ENCODE assay signal across 21 cellular contexts in the genomic region with DNA sequence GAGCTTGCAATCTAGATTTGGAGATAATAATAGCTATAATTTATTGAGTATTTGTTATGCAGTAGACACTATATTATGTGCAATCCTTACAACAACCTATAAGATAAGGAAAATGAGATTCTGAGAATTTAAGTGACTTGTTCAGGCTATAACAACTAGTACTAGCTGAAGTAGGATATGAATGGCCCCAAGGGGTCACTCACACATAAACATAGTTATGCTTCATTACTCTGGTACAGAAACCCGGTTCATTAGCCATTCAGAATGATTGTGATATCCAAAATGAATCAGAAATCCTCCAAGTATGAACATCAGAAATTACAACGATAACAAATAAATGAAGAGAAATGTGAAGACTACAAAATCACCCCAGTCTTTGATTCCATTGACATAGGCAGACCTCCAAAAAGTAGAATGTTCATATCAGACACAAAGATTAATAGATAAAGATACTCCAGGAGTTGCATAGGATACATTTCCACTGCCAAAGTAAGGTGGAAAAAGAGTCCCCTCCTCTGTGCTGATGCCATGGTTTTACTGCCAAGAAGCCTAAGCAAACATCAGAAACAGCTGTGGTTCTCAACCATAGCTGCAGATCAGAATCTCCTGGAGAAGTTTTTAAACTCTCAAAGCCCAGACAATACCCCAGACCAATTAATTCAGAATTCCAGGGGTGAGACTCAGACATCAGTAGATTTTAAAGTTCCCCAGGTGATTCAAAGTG. TPM values are rescaled to one million over a fixed set of nuclear protein-coding genes. Genes with fewer than 3 reads are reported as not detected.
DNase-seq lines count a peak whose midpoint lies in the region; ATAC-seq lines count a peak whose summit lies in the region.
"Had no signal": no experiment of that assay in that cellular context is flagged by ENCODE, and none has a peak within 500 bp of the region (broad histone marks: within the 10 kb centered on the region; RNA-seq: fewer than 3 reads in every experiment).

No MANE protein-coding gene starts in this region.

- no peak overlapping the region for H3K4me3 ChIP-seq in SJSA1
- H3K4me3 ChIP-seq in skeletal muscle satellite cell (ENCODE audit: low read length) = peak overlapping the region; percentile 10
- H3K4me3 ChIP-seq: skin epidermis, stomach had no signal

- ATAC-seq in HG03378 (IDR thresholded peaks at IDR 0.05; ENCODE audit: unreplicated experiment) = no peak
- ATAC-seq: activated CD4-positive, alpha-beta T cell treated with anti-CD3 and anti-CD28 coated beads for 36 hours; activated naive CD8-positive, alpha-beta T cell treated with anti-CD3 and anti-CD28 coated beads, Interleukin-2, amount 50 U/mL, for 24 hours; natural killer cell treated with Interleukin-12 subunit alpha and Interleukin-12 subunit beta and Interleukin-15 and Interleukin-18, amount 100 ng/mL, for 72 hours; T-cell had no signal

- no peak overlapping the region for H3K4me2 ChIP-seq in skeletal muscle satellite cell (ENCODE audit: low read length)

- H3K27ac ChIP-seq in SJSA1 = peak overlapping the region; percentile 22
- H3K27ac ChIP-seq: 22Rv1, HL-60, skin epidermis, stomach had no signal

- no peaks in the 10 kb centered on the region for H3K9me3 ChIP-seq in SJSA1 (replicated peaks)
- H3K9me3 ChIP-seq in skeletal muscle satellite cell (replicated peaks; ENCODE audit: low read length) = no peaks in the 10 kb centered on the region
- H3K9me3 ChIP-seq: stomach had no signal

- H3K9ac ChIP-seq in skeletal muscle satellite cell (ENCODE audit: low read depth, low read length) = peak overlapping the region; percentile 71

- peaks cover 61% of the 10 kb centered on the region for H3K4me1 ChIP-seq in SJSA1 (replicated peaks)
- peaks cover 92% of the 10 kb centered on the region for H3K4me1 ChIP-seq in skeletal muscle satellite cell (ENCODE audit: control insufficient read depth, insufficient read depth, low read length)

- H3K36me3 ChIP-seq in SJSA1 = no peaks in the 10 kb centered on the region
- H3K36me3 ChIP-seq in skeletal muscle satellite cell (ENCODE audit: insufficient read depth, low read length) = no peaks in the 10 kb centered on the region
- H3K36me3 ChIP-seq: stomach had no signal

- peak; percentile 7 for DNase-seq in NCI-H1105 treated with DMSO at 0.1 percent for 48 hours (lab: John Stamatoyannopoulos, UW)
- DNase-seq in NCI-H1105 (lab: John Stamatoyannopoulos, UW) = no peak
- no peak for DNase-seq in SJSA1 (ENCODE audit: low read depth in 1 of 2, low spot score in 2 of 2)
- DNase-seq in fibroblast of peridontal ligament (ENCODE audit: extremely low read depth) = peak; percentile 44
- no peak for DNase-seq in activated CD8-positive, alpha-beta memory T cell treated with anti-CD3 and anti-CD28 coated beads, Interleukin-2, amount 50 U/mL, for 4 hours
- no peak for DNase-seq in NCI-H2107 (lab: John Stamatoyannopoulos, UW)
- DNase-seq: activated CD4-positive, alpha-beta T cell treated with anti-CD3 and anti-CD28 coated beads for 36 hours; activated naive CD8-positive, alpha-beta T cell treated with anti-CD3 and anti-CD28 coated beads, Interleukin-2, amount 50 U/mL, for 24 hours; left cardiac atrium; NCI-H1436; NCI-H526 treated with DMSO at 0.1 percent for 48 hours; SIG-M5; stomach; T-cell had no signal

- no peaks in the 10 kb centered on the region for H3K27me3 ChIP-seq in SJSA1 (replicated peaks)
- no peaks in the 10 kb centered on the region for H3K27me3 ChIP-seq in skeletal muscle satellite cell (ENCODE audit: control insufficient read depth, insufficient read depth, low read length)
- H3K27me3 ChIP-seq: stomach had no signal

RNA-seq across cellular contexts. Expression of gene NID2, which starts 8.6 kb away (rescaled TPM):
- total RNA-seq in SJSA1 (2014; rRNA removed; shearing (Covaris generic)) = 63.9 and 65.3 TPM in 2 replicates
- 93.0 and 119 TPM in 2 replicates for total RNA-seq in skeletal muscle satellite cell (2012; rRNA removed)
- total RNA-seq: activated CD4-positive, alpha-beta T cell treated with anti-CD3 and anti-CD28 coated beads for 36 hours; MCF 10A had no signal

Comparison
In these comparisons a context has a peak if more than half of its experiments do, and no peak if none do; other contexts are left out.
1. DNase-seq: peak in NCI-H1105 treated with DMSO at 0.1 percent for 48 hours (single experiment) and fibroblast of peridontal ligament (single experiment); none in NCI-H1105 (single experiment), SJSA1 (0 of 2), activated CD8-positive, alpha-beta memory T cell treated with anti-CD3 and anti-CD28 coated beads, Interleukin-2, amount 50 U/mL, for 4 hours (single experiment) and NCI-H2107 (single experiment).